ENCODE assay signal across 21 cellular contexts in genomic region chr9:16000826-16001225, GRCh38.
"Had no signal": no experiment of that assay in that cellular context is flagged by ENCODE, and none has a peak within 500 bp of the region (broad histone marks: within the 10 kb centered on the region; RNA-seq: fewer than 3 reads in every experiment).

No MANE protein-coding gene starts in this region.

- H3K9me3 ChIP-seq: adrenal gland, ascending aorta, esophagus squamous epithelium, sigmoid colon, upper lobe of left lung had no signal

- H3K4me3 ChIP-seq: adrenal gland, ascending aorta, breast epithelium, coronary artery, esophagus squamous epithelium, sigmoid colon, upper lobe of left lung had no signal

- H3K4me1 ChIP-seq: adrenal gland, ascending aorta, breast epithelium, esophagus squamous epithelium, sigmoid colon, upper lobe of left lung had no signal

- H3K36me3 ChIP-seq: adrenal gland, ascending aorta, breast epithelium, esophagus squamous epithelium, sigmoid colon, upper lobe of left lung had no signal

- ATAC-seq: activated T-cell treated with anti-CD3 and anti-CD28 coated beads, Interleukin-2, amount 50 U/mL, for 4 hours; left colon; stimulated activated naive CD8-positive, alpha-beta T cell treated with anti-CD3 and anti-CD28 coated beads, Interleukin-15, Interleukin-2, amounts not matched to agents 100 U/mL and 50 U/mL, for 24 hours; T-helper 17 cell had no signal

- H3K27me3 ChIP-seq: adrenal gland, ascending aorta, breast epithelium, esophagus squamous epithelium, sigmoid colon, upper lobe of left lung had no signal

- DNase-seq: activated B cell treated with CpG ODN at 0.5 μM for 24 hours; activated CD4-positive, alpha-beta T cell treated with anti-CD3 and anti-CD28 coated beads for 4 hours; activated CD4-positive, alpha-beta T cell treated with anti-CD3 and anti-CD28 coated beads, Interleukin-2, amount 50 U/mL, for 48 hours; activated CD8-positive, alpha-beta memory T cell treated with anti-CD3 and anti-CD28 coated beads, Interleukin-2, amount 50 U/mL, for 48 hours; activated naive CD4-positive, alpha-beta T cell; activated T-cell treated with anti-CD3 and anti-CD28 coated beads, Interleukin-2, amount 50 U/mL, for 4 hours; adrenal gland; esophagus squamous epithelium; left colon; naive B cell; nucleus accumbens; retina; sigmoid colon; stimulated activated CD4-positive, alpha-beta T cell treated with anti-CD3 and anti-CD28 coated beads, Interleukin-12 subunit alpha, Interleukin-12 subunit beta, amount 100 ng/mL, for 4 hours; stimulated activated CD4-positive, alpha-beta T cell treated with anti-CD3 and anti-CD28 coated beads, Interleukin-4, amount 100 ng/mL, for 4 hours; stimulated activated naive CD8-positive, alpha-beta T cell treated with anti-CD3 and anti-CD28 coated beads, Interleukin-15, Interleukin-2, amounts not matched to agents 100 U/mL and 50 U/mL, for 24 hours; T-helper 17 cell; upper lobe of left lung had no signal

- H3K27ac ChIP-seq: adrenal gland, ascending aorta, breast epithelium, coronary artery, esophagus squamous epithelium, sigmoid colon, upper lobe of left lung had no signal
